8 cellular contexts compared by ENCODE assay signal in the genomic region with DNA sequence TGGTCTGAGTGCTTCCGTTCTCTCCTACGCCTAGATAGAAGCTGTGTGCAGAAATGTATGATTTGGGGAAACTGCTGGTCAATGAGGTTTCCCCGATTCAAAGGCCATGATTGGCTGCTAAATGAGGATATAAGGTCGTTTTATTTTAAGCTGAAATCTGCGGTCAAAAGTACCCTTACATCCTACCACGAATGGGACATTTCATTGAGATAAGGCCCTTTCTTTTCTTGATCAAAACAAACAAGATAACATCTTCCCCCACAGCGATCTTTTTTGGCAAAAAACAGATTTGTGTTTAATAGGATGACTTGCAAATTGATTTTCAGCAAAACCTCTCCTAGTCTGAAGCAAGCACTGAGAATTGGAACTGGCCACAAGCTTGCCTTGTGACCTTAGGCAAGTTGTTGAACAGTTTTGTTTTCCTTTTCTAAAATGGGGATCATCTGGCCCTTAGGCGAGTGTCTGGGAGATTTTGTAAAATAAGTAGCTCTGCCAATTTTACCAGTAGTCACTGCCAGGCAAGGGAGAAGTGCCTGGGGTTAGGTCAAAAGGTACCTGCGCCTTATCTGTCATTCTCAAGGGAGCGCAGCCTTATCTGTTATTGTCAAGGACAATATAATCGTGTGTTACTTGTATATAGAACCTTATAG. TPM values are rescaled to one million over a fixed set of nuclear protein-coding genes. Genes with fewer than 3 reads are reported as not detected.
A peak's percentile ranks its signal among the peaks of the same experiment; 100 is the strongest.
DNase-seq lines count a peak whose midpoint lies in the region; ATAC-seq, FAIRE-seq and TF ChIP-seq lines count a peak whose summit lies in the region.

No MANE protein-coding gene starts in this region.

- 16 to 19% methylated on average over 11 of the region's 11 CpGs for WGBS in esophagus, 2 donors

- H3K4me3 ChIP-seq in esophagus (ENCODE audit: low read depth in 1 of 2, low read length in 2 of 2): peak overlapping the region in 1 of 2 donors; percentile 66

- no peak for FAIRE-seq in H54 (lab: Jason Lieb, UNC)

- H3K36me3 Mint-ChIP-seq in nephron progenitor cell (ENCODE audit: low read depth): no peaks in the 10 kb centered on the region

- no peak for TF ChIP-seq CTCF in GM10266 (IDR thresholded peaks at IDR 0.05; ENCODE audit: control insufficient read depth, insufficient read depth, low read depth, missing control alignments)
- no peak for TF ChIP-seq CTCF in nephron progenitor cell (IDR thresholded peaks at IDR 0.05)

- peaks cover 12% of the 10 kb centered on the region for H3K27me3 Mint-ChIP-seq in nephron progenitor cell (ENCODE audit: low read depth, poor library complexity)

- no peaks in the 10 kb centered on the region for H3K27me3 ChIP-seq in esophagus (ENCODE audit: control insufficient read depth in 1 of 2, insufficient read depth in 2 of 2, low read length in 2 of 2)

- H3K9me3 Mint-ChIP-seq in nephron progenitor cell: no peaks in the 10 kb centered on the region

- H3K27ac Mint-ChIP-seq in nephron progenitor cell: no peak overlapping the region

- intact Hi-C loops in left colon (cut with DNase I, micrococcal nuclease): no loop called here

- no peaks in the 10 kb centered on the region for H3K9me3 ChIP-seq in esophagus (ENCODE audit: control insufficient read depth in 2 of 2, insufficient read depth in 1 of 2, low read depth in 1 of 2, low read length in 1 of 2)

- H3K36me3 ChIP-seq in esophagus (ENCODE audit: control insufficient read depth in 2 of 2, insufficient read depth in 2 of 2, low read length in 1 of 2): peaks cover 0 to 8% of the 10 kb centered on the region in 2 donors

- ATAC-seq in HG02763 (IDR thresholded peaks at IDR 0.05; ENCODE audit: unreplicated experiment): peak; percentile 23
- peak; percentile 22 for ATAC-seq in SK-N-SH treated with all-trans-retinoic acid at 6 μM for 48 hours
- no peak for ATAC-seq in left colon

- DNase-seq in GM10266 (ENCODE audit: extremely low spot score) (peak; percentile 78), nephron progenitor cell (no peak), NCI-H774 (lab: John Stamatoyannopoulos, UW) (no peak), left colon (no peak), H54 (ENCODE audit: insufficient read length, low spot score) (no peak)

- peaks cover 44% of the 10 kb centered on the region for H3K4me1 Mint-ChIP-seq in nephron progenitor cell

- TF ChIP-seq POLR2A in H54 (IDR thresholded peaks at IDR 0.05; ENCODE audit: low read depth, low read length): no peak

- peaks cover 0 to 8% of the 10 kb centered on the region in 2 donors for H3K4me1 ChIP-seq in esophagus (ENCODE audit: control insufficient read depth in 2 of 2, insufficient read depth in 2 of 2, low read length in 1 of 2)

- H3K27ac ChIP-seq in esophagus (ENCODE audit: low read depth in 2 of 2, low read length in 1 of 2): peak overlapping the region; percentile 61 to 75

- H3K4me3 Mint-ChIP-seq in nephron progenitor cell: peak overlapping the region; percentile 86

TF ChIP-seq in SK-N-SH treated with all-trans-retinoic acid at 6 μM for 48 hours, 23 proteins besides CTCF, POLR2A, EP300 and RAD21:
- no peak for TF ChIP-seq PPARA (CRISPR knock-in tag; IDR thresholded peaks at IDR 0.05; ENCODE audit: borderline replicate concordance)
- TF ChIP-seq ESRRG (CRISPR knock-in tag; IDR thresholded peaks at IDR 0.05): no peak
- TF ChIP-seq ISL1 (CRISPR knock-in tag; IDR thresholded peaks at IDR 0.05): no peak
- TF ChIP-seq, protein P1, sequence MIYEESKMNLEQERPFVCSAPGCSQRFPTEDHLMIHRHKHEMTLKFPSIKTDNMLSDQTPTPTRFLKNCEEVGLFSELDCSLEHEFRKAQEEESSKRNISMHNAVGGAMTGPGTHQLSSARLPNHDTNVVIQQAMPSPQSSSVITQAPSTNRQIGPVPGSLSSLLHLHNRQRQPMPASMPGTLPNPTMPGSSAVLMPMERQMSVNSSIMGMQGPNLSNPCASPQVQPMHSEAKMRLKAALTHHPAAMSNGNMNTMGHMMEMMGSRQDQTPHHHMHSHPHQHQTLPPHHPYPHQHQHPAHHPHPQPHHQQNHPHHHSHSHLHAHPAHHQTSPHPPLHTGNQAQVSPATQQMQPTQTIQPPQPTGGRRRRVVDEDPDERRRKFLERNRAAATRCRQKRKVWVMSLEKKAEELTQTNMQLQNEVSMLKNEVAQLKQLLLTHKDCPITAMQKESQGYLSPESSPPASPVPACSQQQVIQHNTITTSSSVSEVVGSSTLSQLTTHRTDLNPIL (CRISPR knock-in tag; IDR thresholded peaks at IDR 0.05; ENCODE audit: low read depth): no peak
- TF ChIP-seq CSDC2 (CRISPR knock-in tag; IDR thresholded peaks at IDR 0.05): no peak
- no peak for TF ChIP-seq RARB (CRISPR knock-in tag; IDR thresholded peaks at IDR 0.05)
- TF ChIP-seq ZFP30 (CRISPR knock-in tag; IDR thresholded peaks at IDR 0.05): no peak
- TF ChIP-seq, protein P2, sequence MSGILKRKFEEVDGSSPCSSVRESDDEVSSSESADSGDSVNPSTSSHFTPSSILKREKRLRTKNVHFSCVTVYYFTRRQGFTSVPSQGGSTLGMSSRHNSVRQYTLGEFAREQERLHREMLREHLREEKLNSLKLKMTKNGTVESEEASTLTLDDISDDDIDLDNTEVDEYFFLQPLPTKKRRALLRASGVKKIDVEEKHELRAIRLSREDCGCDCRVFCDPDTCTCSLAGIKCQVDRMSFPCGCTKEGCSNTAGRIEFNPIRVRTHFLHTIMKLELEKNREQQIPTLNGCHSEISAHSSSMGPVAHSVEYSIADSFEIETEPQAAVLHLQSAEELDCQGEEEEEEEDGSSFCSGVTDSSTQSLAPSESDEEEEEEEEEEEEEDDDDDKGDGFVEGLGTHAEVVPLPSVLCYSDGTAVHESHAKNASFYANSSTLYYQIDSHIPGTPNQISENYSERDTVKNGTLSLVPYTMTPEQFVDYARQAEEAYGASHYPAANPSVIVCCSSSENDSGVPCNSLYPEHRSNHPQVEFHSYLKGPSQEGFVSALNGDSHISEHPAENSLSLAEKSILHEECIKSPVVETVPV (CRISPR knock-in tag; IDR thresholded peaks at IDR 0.05): no peak
- TF ChIP-seq ZNF8 (CRISPR knock-in tag; IDR thresholded peaks at IDR 0.05): no peak
- no peak for TF ChIP-seq ARNTL (CRISPR knock-in tag; IDR thresholded peaks at IDR 0.05; ENCODE audit: borderline replicate concordance, low read depth)
- TF ChIP-seq TCF4 (CRISPR knock-in tag; IDR thresholded peaks at IDR 0.05; ENCODE audit: borderline replicate concordance): no peak
- no peak for TF ChIP-seq GLIS3 (CRISPR knock-in tag; IDR thresholded peaks at IDR 0.05)
- TF ChIP-seq OSR1 (CRISPR knock-in tag; IDR thresholded peaks at IDR 0.05): no peak
- no peak for TF ChIP-seq ZFP3 (CRISPR knock-in tag; IDR thresholded peaks at IDR 0.05)
- TF ChIP-seq, protein P3, sequence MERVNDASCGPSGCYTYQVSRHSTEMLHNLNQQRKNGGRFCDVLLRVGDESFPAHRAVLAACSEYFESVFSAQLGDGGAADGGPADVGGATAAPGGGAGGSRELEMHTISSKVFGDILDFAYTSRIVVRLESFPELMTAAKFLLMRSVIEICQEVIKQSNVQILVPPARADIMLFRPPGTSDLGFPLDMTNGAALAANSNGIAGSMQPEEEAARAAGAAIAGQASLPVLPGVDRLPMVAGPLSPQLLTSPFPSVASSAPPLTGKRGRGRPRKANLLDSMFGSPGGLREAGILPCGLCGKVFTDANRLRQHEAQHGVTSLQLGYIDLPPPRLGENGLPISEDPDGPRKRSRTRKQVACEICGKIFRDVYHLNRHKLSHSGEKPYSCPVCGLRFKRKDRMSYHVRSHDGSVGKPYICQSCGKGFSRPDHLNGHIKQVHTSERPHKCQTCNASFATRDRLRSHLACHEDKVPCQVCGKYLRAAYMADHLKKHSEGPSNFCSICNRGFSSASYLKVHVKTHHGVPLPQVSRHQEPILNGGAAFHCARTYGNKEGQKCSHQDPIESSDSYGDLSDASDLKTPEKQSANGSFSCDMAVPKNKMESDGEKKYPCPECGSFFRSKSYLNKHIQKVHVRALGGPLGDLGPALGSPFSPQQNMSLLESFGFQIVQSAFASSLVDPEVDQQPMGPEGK (CRISPR knock-in tag; IDR thresholded peaks at IDR 0.05; ENCODE audit: borderline replicate concordance): no peak
- no peak for TF ChIP-seq ZC3H10 (CRISPR knock-in tag; IDR thresholded peaks at IDR 0.05)
- TF ChIP-seq TOX (CRISPR knock-in tag; IDR thresholded peaks at IDR 0.05; ENCODE audit: borderline replicate concordance): no peak
- no peak for TF ChIP-seq ZNF565 (CRISPR knock-in tag; conservative IDR thresholded peaks at IDR 0.05; ENCODE audit: low read depth)
- TF ChIP-seq, protein P4, sequence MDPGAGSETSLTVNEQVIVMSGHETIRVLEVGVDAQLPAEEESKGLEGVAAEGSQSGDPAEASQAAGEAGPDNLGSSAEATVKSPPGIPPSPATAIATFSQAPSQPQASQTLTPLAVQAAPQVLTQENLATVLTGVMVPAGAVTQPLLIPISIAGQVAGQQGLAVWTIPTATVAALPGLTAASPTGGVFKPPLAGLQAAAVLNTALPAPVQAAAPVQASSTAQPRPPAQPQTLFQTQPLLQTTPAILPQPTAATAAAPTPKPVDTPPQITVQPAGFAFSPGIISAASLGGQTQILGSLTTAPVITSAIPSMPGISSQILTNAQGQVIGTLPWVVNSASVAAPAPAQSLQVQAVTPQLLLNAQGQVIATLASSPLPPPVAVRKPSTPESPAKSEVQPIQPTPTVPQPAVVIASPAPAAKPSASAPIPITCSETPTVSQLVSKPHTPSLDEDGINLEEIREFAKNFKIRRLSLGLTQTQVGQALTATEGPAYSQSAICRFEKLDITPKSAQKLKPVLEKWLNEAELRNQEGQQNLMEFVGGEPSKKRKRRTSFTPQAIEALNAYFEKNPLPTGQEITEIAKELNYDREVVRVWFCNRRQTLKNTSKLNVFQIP (CRISPR knock-in tag; IDR thresholded peaks at IDR 0.05; ENCODE audit: borderline replicate concordance, low read depth): no peak

RNA-seq across cellular contexts. Expression of a gene that starts 0.6 kb away (rescaled TPM):
- 10 to 100 TPM; 51.1 to 98.3 TPM for polyA plus RNA-seq in esophagus
- 10 to 100 TPM; 15.3 to 30.9 TPM for total RNA-seq in left colon

RNA-seq across cellular contexts. Expression of a gene that starts 17.7 kb away (rescaled TPM):
- 1 to 10 TPM; 8.8 to 9.4 TPM for polyA plus RNA-seq in esophagus
- total RNA-seq in left colon: 10 to 100 TPM; 11.6 to 12.5 TPM
